Comparison of ENCODE assay signal across 10 cellular contexts in genomic region chr11:96332236-96332761, GRCh38. TPM values are rescaled to one million over a fixed set of nuclear protein-coding genes. Genes with fewer than 3 reads are reported as not detected.
A peak's percentile ranks its signal among the peaks of the same experiment; 100 is the strongest.
DNase-seq lines count a peak whose midpoint lies in the region; ATAC-seq and TF ChIP-seq lines count a peak whose summit lies in the region.
"Had no signal": no experiment of that assay in that cellular context is flagged by ENCODE, and none has a peak within 500 bp of the region (broad histone marks: within the 10 kb centered on the region; RNA-seq: fewer than 3 reads in every experiment).

No MANE protein-coding gene starts in this region.

- ATAC-seq in left cardiac atrium, result peak; percentile 22 to 38

- peaks cover 9% of the 10 kb centered on the region for H3K36me3 Mint-ChIP-seq in progenitor cell of endocrine pancreas (ENCODE audit: insufficient read depth)

- no peak overlapping the region for H3K4me3 Mint-ChIP-seq in progenitor cell of endocrine pancreas (ENCODE audit: low read depth)

- H3K27ac Mint-ChIP-seq in progenitor cell of endocrine pancreas, result peak overlapping the region; percentile 2

- peaks cover 36% of the 10 kb centered on the region for H3K4me1 Mint-ChIP-seq in progenitor cell of endocrine pancreas (ENCODE audit: low read depth)

- intact Hi-C loops in left cardiac atrium (cut with DNase I), result no loop called here

- H3K27me3 ChIP-seq in GM23248 (replicated peaks; ENCODE audit: insufficient read depth) (no peaks in the 10 kb centered on the region), WERI-Rb-1 (ENCODE audit: insufficient read depth, low read depth, severe bottlenecking) (no peaks in the 10 kb centered on the region), HAP-1 (ENCODE audit: low read depth) (no peaks in the 10 kb centered on the region)

- H3K4me3 ChIP-seq in GM23248 (peak overlapping the region; percentile 49), WERI-Rb-1 (ENCODE audit: low read depth, low read length) (no peak overlapping the region), HAP-1 (no peak overlapping the region)

- no peaks in the 10 kb centered on the region for H3K27me3 Mint-ChIP-seq in progenitor cell of endocrine pancreas

- TF ChIP-seq CTCF in WERI-Rb-1 (IDR thresholded peaks at IDR 0.05; ENCODE audit: low read depth, low read length) (no peak), progenitor cell of endocrine pancreas (IDR thresholded peaks at IDR 0.05; ENCODE audit: unreplicated experiment) (no peak)

- H3K4me2 ChIP-seq in GM23248 (ENCODE audit: unreplicated experiment), result peak overlapping the region; percentile 58

- H4K20me1 ChIP-seq in GM23248 (ENCODE audit: insufficient read depth), result no peaks in the 10 kb centered on the region

- WGBS in GM23248 (ENCODE audit: low coverage in 1 of 2, low lambda C conversion rate in 2 of 2, missing lambda C conversion rate in 2 of 2), 2 experiments, result 71 to 75% methylated on average over 8 of the region's 8 CpGs

- DNase-seq in GM23248 (peak; percentile 30), WERI-Rb-1 (no peak), left cardiac atrium (no peak), progenitor cell of endocrine pancreas (ENCODE audit: low spot score, unreplicated experiment) (no peak), HAP-1 (ENCODE audit: low spot score in 2 of 2) (no peak), NCI-H2029 (lab: John Stamatoyannopoulos, UW) (no peak)
- DNase-seq in activated effector memory CD4-positive, alpha-beta T cell treated with anti-CD3 and anti-CD28 coated beads, Interleukin-2, amount 50 U/mL, for 16 hours, result no peak
- no peak for DNase-seq in NK-92 treated with Interleukin-12 subunit alpha and Interleukin-12 subunit beta, amount 100 ng/mL, for 24 hours (lab: John Stamatoyannopoulos, UW)
- DNase-seq: activated effector memory CD4-positive, alpha-beta T cell treated with Interleukin-2 at 50 U/mL for 16 hours; NCI-H226 had no signal

- in situ Hi-C loops in GM23248 (cut with MboI) (no loop called here), HAP-1 (cut with MboI; ENCODE audit: low sequenced_read_pairs) (no loop called here)

- H3K27ac ChIP-seq in GM23248 (peak overlapping the region; percentile 77), WERI-Rb-1 (peak overlapping the region; percentile 32)

- H3K9me3 ChIP-seq in GM23248 (ENCODE audit: low read depth) (no peaks in the 10 kb centered on the region), WERI-Rb-1 (ENCODE audit: severe bottlenecking) (no peaks in the 10 kb centered on the region), HAP-1 (no peaks in the 10 kb centered on the region)

- H3K9me2 ChIP-seq in GM23248 (ENCODE audit: insufficient read depth), result no peaks in the 10 kb centered on the region

- H3K36me3 ChIP-seq in GM23248 (ENCODE audit: low read depth) (peaks cover 9% of the 10 kb centered on the region; the same call in 1 of the 2 replicates), WERI-Rb-1 (peaks cover 17% of the 10 kb centered on the region), HAP-1 (replicated peaks) (no peaks in the 10 kb centered on the region)

- H3K9me3 Mint-ChIP-seq in progenitor cell of endocrine pancreas (ENCODE audit: low read depth), result no peaks in the 10 kb centered on the region

- no peak overlapping the region for H2AFZ ChIP-seq in GM23248

- H3K79me2 ChIP-seq in GM23248 (ENCODE audit: insufficient read depth), result peaks cover 100% of the 10 kb centered on the region

- H3K4me1 ChIP-seq in GM23248 (ENCODE audit: insufficient read depth) (peaks cover 64% of the 10 kb centered on the region), HAP-1 (peaks cover 85% of the 10 kb centered on the region)

- peaks cover 49% of the 10 kb centered on the region for H3F3A ChIP-seq in GM23248 (ENCODE audit: insufficient read depth)

- peak overlapping the region; percentile 58; the same call in 1 of the 2 replicates for H3K9ac ChIP-seq in GM23248

RNA-seq across cellular contexts. Expression of gene MAML2, which starts 10.7 kb away (rescaled TPM):
- total RNA-seq in GM23248 (2014; rRNA removed; shearing (Covaris generic)), result 22.1 and 23.7 TPM in 2 replicates
- 6.8 and 7.4 TPM in 2 replicates for polyA plus RNA-seq in GM23248 (2016; fragmentation: Nextera tagmentation; extraction: Ambion mirVana)
- total RNA-seq in left cardiac atrium, result 1 to 10 TPM; 6.8 to 9.3 TPM
- 17.6 and 18.8 TPM in 2 replicates for total RNA-seq in progenitor cell of endocrine pancreas

RNA-seq across cellular contexts. Expression of gene CCDC82, which starts 57.4 kb away (rescaled TPM):
- total RNA-seq in GM23248 (2014; rRNA removed; shearing (Covaris generic)), result 14.8 and 19.1 TPM in 2 replicates
- 27.3 and 33.2 TPM in 2 replicates for polyA plus RNA-seq in GM23248 (2016; fragmentation: Nextera tagmentation; extraction: Ambion mirVana)
- total RNA-seq in left cardiac atrium (10 to 100 TPM; 17.4 to 18.0 TPM), progenitor cell of endocrine pancreas (25.9 and 26.3 TPM in 2 replicates)

RNA-seq across cellular contexts. Expression of gene JRKL, which starts 57.5 kb away (rescaled TPM):
- 9.4 and 11.9 TPM in 2 replicates for total RNA-seq in GM23248 (2014; rRNA removed; shearing (Covaris generic))
- 11.2 and 11.7 TPM in 2 replicates for polyA plus RNA-seq in GM23248 (2016; fragmentation: Nextera tagmentation; extraction: Ambion mirVana)
- total RNA-seq in left cardiac atrium, result 1 to 10 TPM; 7.0 to 7.3 TPM
- 10.6 TPM in 2 replicates for total RNA-seq in progenitor cell of endocrine pancreas
